In genomic region chr4:42676066-42676951, GRCh38 we compare ENCODE assay signal across 15 cellular contexts.
"Had no signal": no experiment of that assay in that cellular context is flagged by ENCODE, and none has a peak within 500 bp of the region (broad histone marks: within the 10 kb centered on the region; RNA-seq: fewer than 3 reads in every experiment).

No MANE protein-coding gene starts in this region.

- DNase-seq: activated CD4-positive, alpha-beta memory T cell treated with anti-CD3 and anti-CD28 coated beads, Interleukin-2, amount 10 ng/mL, durations not matched to agents 7 days and 5 days; activated CD4-positive, alpha-beta T cell treated with anti-CD3 and anti-CD28 coated beads for 1 hour; activated gamma-delta T cell; amniotic stem cell; body of pancreas; central memory CD4-positive, alpha-beta T cell; cortex of kidney; effector CD8-positive, alpha-beta T cell; left lung; sigmoid colon; stimulated activated CD4-positive, alpha-beta T cell treated with anti-CD3 and anti-CD28 coated beads, Interleukin-2, amount 100 ng/mL, for 24 hours; stimulated activated naive CD4-positive, alpha-beta T cell; testis had no signal

- ATAC-seq: body of pancreas, gastroesophageal sphincter, left lung had no signal

- H3K27me3 Mint-ChIP-seq: activated CD4-positive, alpha-beta memory T cell treated with anti-CD3 and anti-CD28 coated beads, Interleukin-2, amount 10 ng/mL, durations not matched to agents 7 days and 5 days had no signal

- H3K9me3 Mint-ChIP-seq: activated CD4-positive, alpha-beta memory T cell treated with anti-CD3 and anti-CD28 coated beads, Interleukin-2, amount 10 ng/mL, durations not matched to agents 7 days and 5 days; nephron had no signal

- H3K27ac Mint-ChIP-seq: activated CD4-positive, alpha-beta memory T cell treated with anti-CD3 and anti-CD28 coated beads, Interleukin-2, amount 10 ng/mL, durations not matched to agents 7 days and 5 days; nephron had no signal

- H3K4me3 Mint-ChIP-seq: activated CD4-positive, alpha-beta memory T cell treated with anti-CD3 and anti-CD28 coated beads, Interleukin-2, amount 10 ng/mL, durations not matched to agents 7 days and 5 days; nephron had no signal
